In the genomic region with DNA sequence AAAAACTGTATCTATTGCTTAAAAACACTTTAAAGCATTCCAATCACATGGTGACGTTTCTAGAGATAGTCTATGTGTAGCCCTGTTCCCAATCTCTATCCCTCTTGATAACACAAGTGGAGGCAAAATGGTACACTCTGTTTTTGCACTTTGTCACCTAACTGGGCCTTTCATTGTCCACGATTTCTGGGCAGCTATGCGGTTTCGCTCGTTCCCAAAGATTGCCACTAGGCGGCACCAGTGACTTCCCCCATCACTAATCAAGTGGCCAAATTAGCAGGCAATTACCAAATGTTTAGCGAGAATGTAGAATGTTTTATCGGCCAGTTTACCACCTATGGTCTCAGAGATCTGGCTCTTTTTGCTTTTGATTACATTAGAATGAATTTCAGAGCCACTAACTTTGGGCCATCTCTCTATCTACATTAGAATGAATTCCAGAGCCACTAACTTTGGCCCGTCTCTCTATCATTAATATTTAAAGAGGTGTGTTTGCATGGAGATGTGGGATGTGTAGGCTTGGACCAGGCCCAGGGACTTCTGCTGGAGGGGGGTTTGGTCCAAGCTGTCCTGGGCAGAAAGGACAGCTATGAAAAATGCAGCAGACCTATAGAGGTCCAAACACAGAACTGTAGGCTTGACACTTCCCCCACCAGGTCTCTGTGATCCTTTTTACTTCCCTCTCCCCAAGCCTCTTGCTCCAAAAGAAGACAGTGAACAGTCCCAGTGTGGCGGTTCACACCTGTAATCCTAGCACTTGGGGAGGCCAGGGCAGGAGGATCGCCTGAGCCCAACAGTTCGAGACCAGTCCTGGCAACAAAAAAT, we compare ENCODE assay signal across 8 cellular contexts.
A peak's percentile ranks its signal among the peaks of the same experiment; 100 is the strongest.
DNase-seq lines count a peak whose midpoint lies in the region; ATAC-seq and TF ChIP-seq lines count a peak whose summit lies in the region.

No MANE protein-coding gene starts in this region.

- H3K4me1 ChIP-seq in foreskin keratinocyte (peaks cover 9% of the 10 kb centered on the region), tibial nerve (peaks cover 0 to 8% (median 0%) of the 10 kb centered on the region in 4 donors)

- peak in 1 of 2 donors; percentile 35 for TF ChIP-seq EP300 in tibial nerve (IDR thresholded peaks at IDR 0.05)

- H3K36me3 ChIP-seq in tibial nerve: no peaks in the 10 kb centered on the region

- H3K27ac Mint-ChIP-seq in activated T-helper 1 cell treated with anti-CD3 and anti-CD28 coated beads, Interleukin-12 subunit alpha, Interleukin-12 subunit beta, Interleukin-2, Interleukin-4 antibody, amounts not matched to agents 30 ng/mL and 10 ng/mL and 1 ng/mL, durations not matched to agents 14 hours and 24 hours and 36 hours: peak overlapping the region; percentile 66
- no peak overlapping the region for H3K27ac Mint-ChIP-seq in osteocyte (ENCODE audit: unreplicated experiment)

- H3K4me1 Mint-ChIP-seq in activated T-helper 1 cell treated with anti-CD3 and anti-CD28 coated beads, Interleukin-12 subunit alpha, Interleukin-12 subunit beta, Interleukin-2, Interleukin-4 antibody, amounts not matched to agents 30 ng/mL and 10 ng/mL and 1 ng/mL, durations not matched to agents 14 hours and 24 hours and 36 hours (ENCODE audit: low read depth): peaks cover 17% of the 10 kb centered on the region
- no peaks in the 10 kb centered on the region for H3K4me1 Mint-ChIP-seq in osteocyte (ENCODE audit: unreplicated experiment)

- TF ChIP-seq POLR2A in tibial nerve (IDR thresholded peaks at IDR 0.05): no peak

- H3K27ac ChIP-seq in foreskin keratinocyte (no peak overlapping the region), tibial nerve (no peak overlapping the region)

- no peaks in the 10 kb centered on the region for H3K27me3 ChIP-seq in foreskin keratinocyte
- no peaks in the 10 kb centered on the region for H3K27me3 ChIP-seq in tibial nerve

- TF ChIP-seq CTCF in foreskin keratinocyte (conservative IDR thresholded peaks at IDR 0.05): peak; percentile 88
- peak; percentile 86 for TF ChIP-seq CTCF in osteocyte (IDR thresholded peaks at IDR 0.05)
- peak; percentile 79 to 93 (median 84) for TF ChIP-seq CTCF in tibial nerve (IDR thresholded peaks at IDR 0.05)

- DNase-seq in NCI-H510A treated with DMSO at 0.1 percent for 48 hours (lab: John Stamatoyannopoulos, UW): peak; percentile 7
- no peak for DNase-seq in NCI-H510A (lab: John Stamatoyannopoulos, UW)
- DNase-seq in OCI-M1 (lab: John Stamatoyannopoulos, UW): peak; percentile 82
- DNase-seq in activated T-helper 1 cell treated with anti-CD3 and anti-CD28 coated beads, Interleukin-12 subunit alpha, Interleukin-12 subunit beta, Interleukin-2, Interleukin-4 antibody, amounts not matched to agents 30 ng/mL and 10 ng/mL and 1 ng/mL, durations not matched to agents 14 hours and 24 hours and 36 hours (ENCODE audit: low spot score): peak; percentile 48
- DNase-seq in foreskin keratinocyte: peak in 1 of 2 donors; percentile 22
- DNase-seq in osteocyte (ENCODE audit: extremely low spot score, unreplicated experiment): no peak
- DNase-seq in tibial nerve (ENCODE audit: low spot score in 2 of 2): peak; percentile 58 to 79

- H3K4me3 Mint-ChIP-seq in activated T-helper 1 cell treated with anti-CD3 and anti-CD28 coated beads, Interleukin-12 subunit alpha, Interleukin-12 subunit beta, Interleukin-2, Interleukin-4 antibody, amounts not matched to agents 30 ng/mL and 10 ng/mL and 1 ng/mL, durations not matched to agents 14 hours and 24 hours and 36 hours: no peak overlapping the region
- H3K4me3 Mint-ChIP-seq in osteocyte (ENCODE audit: unreplicated experiment): no peak overlapping the region

- H3K36me3 Mint-ChIP-seq in activated T-helper 1 cell treated with anti-CD3 and anti-CD28 coated beads, Interleukin-12 subunit alpha, Interleukin-12 subunit beta, Interleukin-2, Interleukin-4 antibody, amounts not matched to agents 30 ng/mL and 10 ng/mL and 1 ng/mL, durations not matched to agents 14 hours and 24 hours and 36 hours (ENCODE audit: low read depth): no peaks in the 10 kb centered on the region
- no peaks in the 10 kb centered on the region for H3K36me3 Mint-ChIP-seq in osteocyte (ENCODE audit: unreplicated experiment)

- intact Hi-C loops in activated T-helper 1 cell treated with anti-CD3 and anti-CD28 coated beads, Interleukin-12 subunit alpha, Interleukin-12 subunit beta, Interleukin-2, Interleukin-4 antibody, amounts not matched to agents 30 ng/mL and 10 ng/mL and 1 ng/mL, durations not matched to agents 14 hours and 24 hours and 36 hours (cut with micrococcal nuclease): loop anchor here (1.0 to 5.0 kb wide), 3 partner anchors 40 to 111 kb away; no protein-coding TSS in a partner anchor

- no peaks in the 10 kb centered on the region for H3K9me3 Mint-ChIP-seq in activated T-helper 1 cell treated with anti-CD3 and anti-CD28 coated beads, Interleukin-12 subunit alpha, Interleukin-12 subunit beta, Interleukin-2, Interleukin-4 antibody, amounts not matched to agents 30 ng/mL and 10 ng/mL and 1 ng/mL, durations not matched to agents 14 hours and 24 hours and 36 hours
- H3K9me3 Mint-ChIP-seq in osteocyte (ENCODE audit: unreplicated experiment): no peaks in the 10 kb centered on the region

- H3K27me3 Mint-ChIP-seq in activated T-helper 1 cell treated with anti-CD3 and anti-CD28 coated beads, Interleukin-12 subunit alpha, Interleukin-12 subunit beta, Interleukin-2, Interleukin-4 antibody, amounts not matched to agents 30 ng/mL and 10 ng/mL and 1 ng/mL, durations not matched to agents 14 hours and 24 hours and 36 hours (ENCODE audit: insufficient read depth): no peaks in the 10 kb centered on the region
- H3K27me3 Mint-ChIP-seq in osteocyte (ENCODE audit: unreplicated experiment): no peaks in the 10 kb centered on the region

- H3K4me3 ChIP-seq in tibial nerve: no peak overlapping the region

- ATAC-seq in HG03039 (IDR thresholded peaks at IDR 0.05; ENCODE audit: unreplicated experiment) (peak; percentile 58), foreskin keratinocyte (no peak)

- 33 to 35% methylated on average over 12 of the region's 12 CpGs for WGBS in tibial nerve, 2 donors

- no peaks in the 10 kb centered on the region for H3K9me3 ChIP-seq in tibial nerve

Comparison
In these comparisons a context has a peak if more than half of its experiments do, and no peak if none do; other contexts are left out.
1. DNase-seq: peak in NCI-H510A treated with DMSO at 0.1 percent for 48 hours (single experiment), OCI-M1 (single experiment), activated T-helper 1 cell treated with anti-CD3 and anti-CD28 coated beads, Interleukin-12 subunit alpha, Interleukin-12 subunit beta, Interleukin-2, Interleukin-4 antibody, amounts not matched to agents 30 ng/mL and 10 ng/mL and 1 ng/mL, durations not matched to agents 14 hours and 24 hours and 36 hours (single experiment) and tibial nerve (2 of 2); none in NCI-H510A (single experiment) and osteocyte (single experiment).
2. Peak in every context shown above with its lines, with median percentiles within 50 percentile points of each other: CTCF ChIP-seq.